Comparison of ENCODE assay signal across 1 cellular context in the genomic region with DNA sequence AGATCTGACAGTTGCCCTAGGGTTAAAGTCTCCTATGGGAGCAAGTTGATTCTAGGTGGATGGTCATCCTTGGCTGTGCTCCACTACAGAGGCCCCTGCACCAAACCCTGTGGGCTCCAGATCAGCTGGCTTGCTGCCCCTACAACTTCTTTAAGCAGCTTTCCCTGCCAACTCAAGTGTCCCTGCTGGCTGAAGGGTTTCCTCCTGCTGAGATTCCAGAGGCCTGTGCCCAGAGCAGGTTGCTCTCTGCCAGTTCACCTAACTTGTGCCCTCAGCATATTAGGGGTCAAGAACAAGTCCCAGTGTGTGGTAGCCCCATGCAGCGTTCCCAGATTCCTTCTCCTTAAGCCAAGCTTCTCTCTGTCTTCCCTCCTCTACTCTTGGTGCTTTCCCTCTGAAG.
TF ChIP-seq lines count a peak whose summit lies in the region.

No MANE protein-coding gene starts in this region.

TF ChIP-seq in H1, 55 proteins besides CTCF, POLR2A, EP300 and RAD21:
- no peak for TF ChIP-seq SIN3A (conservative IDR thresholded peaks at IDR 0.05 in 1 of 2, IDR thresholded peaks at IDR 0.05 in 1 of 2; ENCODE audit: low read depth in 1 of 2, low read length in 2 of 2)
- no peak for TF ChIP-seq SP4 (IDR thresholded peaks at IDR 0.05; ENCODE audit: low read length)
- no peak for TF ChIP-seq CEBPB (IDR thresholded peaks at IDR 0.05; ENCODE audit: low read depth, low read length)
- no peak for TF ChIP-seq GABPA (IDR thresholded peaks at IDR 0.05; ENCODE audit: borderline replicate concordance, insufficient read depth, low read length)
- no peak for TF ChIP-seq ASH2L (IDR thresholded peaks at IDR 0.05; ENCODE audit: low read length)
